26 cellular contexts compared by ENCODE assay signal in genomic region chr14:103881927-103882281, GRCh38. TPM values are rescaled to one million over a fixed set of nuclear protein-coding genes. Genes with fewer than 3 reads are reported as not detected.
DNase-seq lines count a peak whose midpoint lies in the region; ATAC-seq, FAIRE-seq and TF ChIP-seq lines count a peak whose summit lies in the region.
"Had no signal": no experiment of that assay in that cellular context is flagged by ENCODE, and none has a peak within 500 bp of the region (broad histone marks: within the 10 kb centered on the region; RNA-seq: fewer than 3 reads in every experiment).

No MANE protein-coding gene starts in this region.

- H3K27ac ChIP-seq in SK-N-MC (peak overlapping the region; percentile 10; the same call in 1 of the 2 replicates), gastroesophageal sphincter (peak overlapping the region in 3 of 4 donors; percentile 50 to 74 (median 68)), subcutaneous abdominal adipose tissue (ENCODE audit: low read depth, low read length) (peak overlapping the region; percentile 41)
- H3K27ac ChIP-seq: epithelial cell of prostate, thoracic aorta had no signal

- peaks cover 10% of the 10 kb centered on the region for H3K27me3 Mint-ChIP-seq in nephron (ENCODE audit: low read depth)
- H3K27me3 Mint-ChIP-seq: activated naive CD4-positive, alpha-beta T cell treated with anti-CD3 and anti-CD28 coated beads, Interleukin-2, amount 50 U/mL, for 24 hours; CD4-positive, alpha-beta T cell had no signal

- DNase-seq in SK-N-MC (ENCODE audit: low read depth, low spot score) (no peak), GM19239 (ENCODE audit: insufficient read length, low spot score) (no peak)
- no peak for DNase-seq in activated effector memory CD4-positive, alpha-beta T cell treated with anti-CD3 and anti-CD28 coated beads, Interleukin-2, amount 50 U/mL, for 16 hours
- DNase-seq: activated CD4-positive, alpha-beta T cell treated with anti-CD3 and anti-CD28 coated beads, Interleukin-2, amount 50 U/mL, for 1 hour; CD4-positive, alpha-beta T cell; DMS 273 treated with DMSO at 0.1 percent for 48 hours; mucosa of descending colon; NCI-H1105 treated with DMSO at 0.1 percent for 48 hours; NCI-H2029; NCI-H226; NCI-H748 treated with DMSO at 0.1 percent for 48 hours; stimulated activated CD4-positive, alpha-beta T cell treated with anti-CD3 and anti-CD28 coated beads, Interleukin-12 subunit alpha, Interleukin-12 subunit beta, amount 100 ng/mL, for 4 hours; stimulated activated CD4-positive, alpha-beta T cell treated with anti-CD3 and anti-CD28 coated beads, Interleukin-4, amount 100 ng/mL, for 24 hours; stimulated activated naive B cell treated with anti-CD40 and anti-IgM and Interleukin-4, amounts not matched to agents 10 μg/mL and 1 μg/mL and 100 μg/mL, for 72 hours; T-helper 9 cell had no signal

- no peak overlapping the region for H3K9ac ChIP-seq in SK-N-MC (ENCODE audit: insufficient read length)
- peak overlapping the region in 1 of 5 donors; percentile 30 for H3K9ac ChIP-seq in subcutaneous abdominal adipose tissue (ENCODE audit: low read length in 5 of 5)

- no peaks in the 10 kb centered on the region for H3K9me3 Mint-ChIP-seq in nephron
- H3K9me3 Mint-ChIP-seq: activated naive CD4-positive, alpha-beta T cell treated with anti-CD3 and anti-CD28 coated beads, Interleukin-2, amount 50 U/mL, for 24 hours; activated T-helper 1 cell treated with anti-CD3 and anti-CD28 coated beads, Interleukin-12 subunit alpha, Interleukin-12 subunit beta, Interleukin-2, Interleukin-4 antibody, amounts not matched to agents 30 ng/mL and 10 ng/mL and 1 ng/mL, durations not matched to agents 14 hours and 24 hours and 36 hours; CD4-positive, alpha-beta T cell; neural crest cell; stimulated activated naive B cell treated with anti-CD40 and anti-IgM and Interleukin-4, amounts not matched to agents 10 μg/mL and 1 μg/mL and 100 μg/mL, for 72 hours; WTC11 had no signal

- no peaks in the 10 kb centered on the region for H3K27me3 ChIP-seq in gastroesophageal sphincter
- peaks cover 0 to 12% (median 3%) of the 10 kb centered on the region in 5 donors for H3K27me3 ChIP-seq in subcutaneous abdominal adipose tissue (ENCODE audit: control insufficient read depth in 5 of 5, insufficient read depth in 4 of 5, low read length in 5 of 5)

- TF ChIP-seq EP300 in gastroesophageal sphincter (IDR thresholded peaks at IDR 0.05), result no peak

- no peak overlapping the region for H3K4me3 ChIP-seq in SK-N-MC
- no peak overlapping the region for H3K4me3 ChIP-seq in gastroesophageal sphincter
- H3K4me3 ChIP-seq in subcutaneous abdominal adipose tissue (ENCODE audit: low read depth in 1 of 5, low read length in 5 of 5), result no peak overlapping the region
- H3K4me3 ChIP-seq: mucosa of descending colon, thoracic aorta had no signal

- peak overlapping the region; percentile 74 to 90 (median 90) for H3K27ac Mint-ChIP-seq in nephron
- H3K27ac Mint-ChIP-seq: activated naive CD4-positive, alpha-beta T cell treated with anti-CD3 and anti-CD28 coated beads, Interleukin-2, amount 50 U/mL, for 24 hours; activated T-helper 1 cell treated with anti-CD3 and anti-CD28 coated beads, Interleukin-12 subunit alpha, Interleukin-12 subunit beta, Interleukin-2, Interleukin-4 antibody, amounts not matched to agents 30 ng/mL and 10 ng/mL and 1 ng/mL, durations not matched to agents 14 hours and 24 hours and 36 hours; CD4-positive, alpha-beta T cell; stimulated activated naive B cell treated with anti-CD40 and anti-IgM and Interleukin-4, amounts not matched to agents 10 μg/mL and 1 μg/mL and 100 μg/mL, for 72 hours; WTC11 had no signal

- no peak for FAIRE-seq in GM19239 (lab: Jason Lieb, UNC)
- FAIRE-seq: astrocyte had no signal

- H3K36me3 ChIP-seq in SK-N-MC (ENCODE audit: insufficient read depth, low read length) (no peaks in the 10 kb centered on the region), gastroesophageal sphincter (no peaks in the 10 kb centered on the region), subcutaneous abdominal adipose tissue (ENCODE audit: control insufficient read depth in 5 of 5, insufficient read depth in 5 of 5, low read length in 5 of 5) (no peaks in the 10 kb centered on the region)
- H3K36me3 ChIP-seq: thoracic aorta had no signal

- TF ChIP-seq POLR2A in gastroesophageal sphincter (IDR thresholded peaks at IDR 0.05), result no peak

- ATAC-seq in gastroesophageal sphincter, result no peak
- ATAC-seq in GM21526 (IDR thresholded peaks at IDR 0.05; ENCODE audit: low FRiP score, unreplicated experiment), result no peak
- ATAC-seq: mucosa of descending colon; stimulated activated naive B cell treated with anti-CD40 and anti-IgM and Interleukin-4, amounts not matched to agents 10 μg/mL and 1 μg/mL and 100 μg/mL, for 72 hours; WTC11 had no signal

- 80% methylated on average over 1 of the region's 11 CpGs; no CpG with 5 or more reads in 1 of the 2 donors for WGBS in gastroesophageal sphincter (ENCODE audit: low coverage in 1 of 2), 2 donors

- no peaks in the 10 kb centered on the region for H3K36me3 Mint-ChIP-seq in nephron (ENCODE audit: low read depth)
- H3K36me3 Mint-ChIP-seq: activated naive CD4-positive, alpha-beta T cell treated with anti-CD3 and anti-CD28 coated beads, Interleukin-2, amount 50 U/mL, for 24 hours; stimulated activated naive B cell treated with anti-CD40 and anti-IgM and Interleukin-4, amounts not matched to agents 10 μg/mL and 1 μg/mL and 100 μg/mL, for 72 hours; WTC11 had no signal

- H3K4me1 Mint-ChIP-seq in nephron, result peaks cover 37% of the 10 kb centered on the region

- H3K4me1 ChIP-seq in gastroesophageal sphincter (peaks cover 3 to 38% (median 32%) of the 10 kb centered on the region in 3 donors), subcutaneous abdominal adipose tissue (ENCODE audit: control insufficient read depth in 5 of 5, insufficient read depth in 5 of 5, low read length in 5 of 5) (peaks cover 17 to 39% (median 31%) of the 10 kb centered on the region in 5 donors)

- H3K9me3 ChIP-seq in SK-N-MC (ENCODE audit: low read depth, low read length), result no peaks in the 10 kb centered on the region
- no peaks in the 10 kb centered on the region for H3K9me3 ChIP-seq in gastroesophageal sphincter
- no peaks in the 10 kb centered on the region for H3K9me3 ChIP-seq in subcutaneous abdominal adipose tissue (ENCODE audit: control insufficient read depth in 5 of 5, low read length in 5 of 5)
- H3K9me3 ChIP-seq: mucosa of descending colon, thoracic aorta had no signal

- TF ChIP-seq CTCF in gastroesophageal sphincter (IDR thresholded peaks at IDR 0.05), result no peak
- TF ChIP-seq CTCF in nephron (IDR thresholded peaks at IDR 0.05; ENCODE audit: unreplicated experiment in 3 of 3), result no peak

- peak overlapping the region; percentile 20 to 44 (median 27) for H3K4me3 Mint-ChIP-seq in nephron
- H3K4me3 Mint-ChIP-seq: activated naive CD4-positive, alpha-beta T cell treated with anti-CD3 and anti-CD28 coated beads, Interleukin-2, amount 50 U/mL, for 24 hours; activated T-helper 1 cell treated with anti-CD3 and anti-CD28 coated beads, Interleukin-12 subunit alpha, Interleukin-12 subunit beta, Interleukin-2, Interleukin-4 antibody, amounts not matched to agents 30 ng/mL and 10 ng/mL and 1 ng/mL, durations not matched to agents 14 hours and 24 hours and 36 hours; CD4-positive, alpha-beta T cell; neural crest cell; WTC11 had no signal

RNA-seq across cellular contexts. Expression of gene PPP1R13B, which starts 34.5 kb away (rescaled TPM):
- total RNA-seq in gastroesophageal sphincter, result 10 to 100 TPM; 13.9 to 24.8 (median 17.5) TPM

RNA-seq across cellular contexts. Expression of gene TDRD9, which starts 46.4 kb away (rescaled TPM):
- 1 to 10 TPM; 1.6 to 5.4 (median 2.3) TPM for total RNA-seq in gastroesophageal sphincter
- total RNA-seq: activated T-helper 1 cell treated with anti-CD3 and anti-CD28 coated beads, Interleukin-12 subunit alpha, Interleukin-12 subunit beta, Interleukin-2, Interleukin-4 antibody, amounts not matched to agents 30 ng/mL and 10 ng/mL and 1 ng/mL, durations not matched to agents 14 hours and 24 hours and 36 hours; astrocyte; neural crest cell had no signal

Comparison
In these comparisons a context has a peak if more than half of its experiments do, and no peak if none do; other contexts are left out.
1. H3K27ac ChIP-seq: peak in every context shown above with its lines; median percentile 68 in gastroesophageal sphincter; 41 in subcutaneous abdominal adipose tissue; 10 in SK-N-MC.